22 cellular contexts compared by ENCODE assay signal in genomic region chr2:188102881-188103280, GRCh38.
"Had no signal": no experiment of that assay in that cellular context is flagged by ENCODE, and none has a peak within 500 bp of the region (broad histone marks: within the 10 kb centered on the region; RNA-seq: fewer than 3 reads in every experiment).

No MANE protein-coding gene starts in this region.

- DNase-seq: activated B cell treated with CpG ODN at 0.5 μM for 24 hours; activated CD4-positive, alpha-beta T cell treated with anti-CD3 and anti-CD28 coated beads for 1 hour; activated CD4-positive, alpha-beta T cell treated with anti-CD3 and anti-CD28 coated beads, Interleukin-2, amount 10 ng/mL, durations not matched to agents 24 days and 14 days; activated CD4-positive, alpha-beta T cell treated with anti-CD3 and anti-CD28 coated beads, Interleukin-2, amount 50 U/mL, for 48 hours; activated CD8-positive, alpha-beta memory T cell treated with anti-CD3 and anti-CD28 coated beads, Interleukin-2, amount 10 ng/mL, durations not matched to agents 7 days and 5 days; activated effector memory CD4-positive, alpha-beta T cell treated with Interleukin-2 at 50 U/mL for 16 hours; activated naive CD4-positive, alpha-beta T cell; activated T-cell treated with anti-CD3 and anti-CD28 coated beads, Interleukin-2, amount 50 U/mL, for 24 hours; body of pancreas; MM.1S; NCI-H1105; NCI-H1436; NCI-H1694 treated with DMSO at 0.1 percent for 48 hours; NCI-H2029 treated with DMSO at 0.1 percent for 48 hours; NCI-H446; NCI-H524; PC-9; SHP77 treated with DMSO at 0.1 percent for 48 hours; T-helper 17 cell; T-helper 9 cell had no signal

- ATAC-seq: activated CD8-positive, alpha-beta memory T cell treated with anti-CD3 and anti-CD28 coated beads, Interleukin-2, amount 10 ng/mL, durations not matched to agents 7 days and 5 days; body of pancreas; T-helper 17 cell had no signal

- FAIRE-seq: TTC549 had no signal

- H3K36me3 ChIP-seq: ascending aorta had no signal

- H3K9me3 ChIP-seq: ascending aorta, body of pancreas had no signal

- H3K4me1 ChIP-seq: ascending aorta, body of pancreas had no signal

- H3K27me3 ChIP-seq: ascending aorta, body of pancreas had no signal

- H3K4me2 ChIP-seq: PC-9 had no signal

- H3K4me3 ChIP-seq: ascending aorta, body of pancreas, PC-9 had no signal

- H3K27ac ChIP-seq: ascending aorta, body of pancreas, PC-9 had no signal

- H2AFZ ChIP-seq: PC-9 had no signal
